ENCODE assay signal across 9 cellular contexts in genomic region chr20:51985013-51985415, GRCh38.
DNase-seq lines count a peak whose midpoint lies in the region; ATAC-seq and TF ChIP-seq lines count a peak whose summit lies in the region.
"Had no signal": no experiment of that assay in that cellular context is flagged by ENCODE, and none has a peak within 500 bp of the region (broad histone marks: within the 10 kb centered on the region; RNA-seq: fewer than 3 reads in every experiment).

No MANE protein-coding gene starts in this region.

- peak overlapping the region; percentile 2 for H3K27ac Mint-ChIP-seq in endothelial cell (ENCODE audit: unreplicated experiment)
- H3K27ac Mint-ChIP-seq in activated CD4-positive, alpha-beta T cell treated with anti-CD3 and anti-CD28 coated beads, Interleukin-2, amount 10 ng/mL, durations not matched to agents 7 days and 5 days: no peak overlapping the region

- CTCF ChIA-PET in activated CD4-positive, alpha-beta T cell treated with anti-CD3 and anti-CD28 coated beads, Interleukin-2, amount 10 ng/mL, durations not matched to agents 7 days and 5 days (lab: Charles Lee): no interaction called here

- H3K27me3 Mint-ChIP-seq in endothelial cell (ENCODE audit: unreplicated experiment): no peaks in the 10 kb centered on the region
- H3K27me3 Mint-ChIP-seq in activated CD4-positive, alpha-beta T cell treated with anti-CD3 and anti-CD28 coated beads, Interleukin-2, amount 10 ng/mL, durations not matched to agents 7 days and 5 days: no peaks in the 10 kb centered on the region

- peaks cover 8% of the 10 kb centered on the region for H3K4me1 Mint-ChIP-seq in endothelial cell (ENCODE audit: unreplicated experiment)
- H3K4me1 Mint-ChIP-seq in activated CD4-positive, alpha-beta T cell treated with anti-CD3 and anti-CD28 coated beads, Interleukin-2, amount 10 ng/mL, durations not matched to agents 7 days and 5 days: no peaks in the 10 kb centered on the region

- H3K4me1 ChIP-seq in mesodermal cell (ENCODE audit: control insufficient read depth, insufficient read depth, low read length, poor library complexity, severe bottlenecking): peaks cover 4% of the 10 kb centered on the region

- DNase-seq in AG08396 (ENCODE audit: low spot score) (peak; percentile 84), MV-4-11 (lab: John Stamatoyannopoulos, UW) (peak; percentile 27), endothelial cell (ENCODE audit: low spot score) (no peak), NCI-H2227 treated with DMSO at 0.1 percent for 48 hours (lab: John Stamatoyannopoulos, UW) (no peak)
- DNase-seq in activated CD4-positive, alpha-beta T cell treated with anti-CD3 and anti-CD28 coated beads, Interleukin-2, amount 10 ng/mL, durations not matched to agents 7 days and 5 days: no peak
- DNase-seq: activated T-cell treated with anti-CD3 and anti-CD28 coated beads, Interleukin-2, amount 50 U/mL, for 1 hour had no signal

- H3K36me3 ChIP-seq in mesodermal cell (ENCODE audit: control insufficient read depth, insufficient read depth, low read length): no peaks in the 10 kb centered on the region

- H3K9me3 Mint-ChIP-seq in endothelial cell (ENCODE audit: unreplicated experiment): no peaks in the 10 kb centered on the region
- no peaks in the 10 kb centered on the region for H3K9me3 Mint-ChIP-seq in activated CD4-positive, alpha-beta T cell treated with anti-CD3 and anti-CD28 coated beads, Interleukin-2, amount 10 ng/mL, durations not matched to agents 7 days and 5 days

- H3K36me3 Mint-ChIP-seq in endothelial cell (ENCODE audit: low read depth, unreplicated experiment): no peaks in the 10 kb centered on the region
- H3K36me3 Mint-ChIP-seq in activated CD4-positive, alpha-beta T cell treated with anti-CD3 and anti-CD28 coated beads, Interleukin-2, amount 10 ng/mL, durations not matched to agents 7 days and 5 days (ENCODE audit: low read depth): no peaks in the 10 kb centered on the region

- TF ChIP-seq CTCF in endothelial cell (IDR thresholded peaks at IDR 0.05; ENCODE audit: unreplicated experiment): no peak

- H3K9me3 ChIP-seq in mesodermal cell (ENCODE audit: control insufficient read depth, low read length): no peaks in the 10 kb centered on the region

- no peak overlapping the region for H3K4me3 Mint-ChIP-seq in endothelial cell (ENCODE audit: unreplicated experiment)
- no peak overlapping the region for H3K4me3 Mint-ChIP-seq in activated CD4-positive, alpha-beta T cell treated with anti-CD3 and anti-CD28 coated beads, Interleukin-2, amount 10 ng/mL, durations not matched to agents 7 days and 5 days

- ATAC-seq in GM18861 (IDR thresholded peaks at IDR 0.05; ENCODE audit: unreplicated experiment) (no peak), GM18873 (IDR thresholded peaks at IDR 0.05; ENCODE audit: low FRiP score, unreplicated experiment) (no peak)

- H3K27ac ChIP-seq in mesodermal cell (ENCODE audit: low read depth, low read length, severe bottlenecking): peak overlapping the region; percentile 87

- POLR2A ChIA-PET in activated CD4-positive, alpha-beta T cell treated with anti-CD3 and anti-CD28 coated beads, Interleukin-2, amount 10 ng/mL, durations not matched to agents 7 days and 5 days (lab: Charles Lee): no interaction called here

- H3K4me3 ChIP-seq in mesodermal cell (ENCODE audit: extremely low read depth, insufficient read depth, low read length, poor library complexity, severe bottlenecking): no peak overlapping the region

Comparison
In these comparisons a context has a peak if more than half of its experiments do, and no peak if none do; other contexts are left out.
1. DNase-seq: peak in AG08396 (single experiment) and MV-4-11 (single experiment); none in endothelial cell (single experiment), activated CD4-positive, alpha-beta T cell treated with anti-CD3 and anti-CD28 coated beads, Interleukin-2, amount 10 ng/mL, durations not matched to agents 7 days and 5 days (single experiment) and NCI-H2227 treated with DMSO at 0.1 percent for 48 hours (single experiment).